21 cellular contexts compared by ENCODE assay signal in genomic region chr7:17007841-17008240, GRCh38.
"Had no signal": no experiment of that assay in that cellular context is flagged by ENCODE, and none has a peak within 500 bp of the region (broad histone marks: within the 10 kb centered on the region; RNA-seq: fewer than 3 reads in every experiment).

No MANE protein-coding gene starts in this region.

- H3K4me3 ChIP-seq: adrenal gland, gastroesophageal sphincter, heart left ventricle, left ventricle myocardium inferior, transverse colon, uterus had no signal

- DNase-seq: activated CD4-positive, alpha-beta T cell treated with anti-CD3 and anti-CD28 coated beads for 36 hours; activated CD4-positive, alpha-beta T cell treated with anti-CD3 and anti-CD28 coated beads, Interleukin-2, amount 50 U/mL, for 48 hours; activated gamma-delta T cell treated with Interleukin-2 at 50 U/mL for 16 hours; activated T-cell treated with anti-CD3 and anti-CD28 coated beads for 4 hours; adrenal gland; caudate nucleus; endodermal cell; heart left ventricle; left ventricle myocardium inferior; occipital lobe; stimulated activated CD4-positive, alpha-beta T cell treated with anti-CD3 and anti-CD28 coated beads, Interleukin-2, amount 100 ng/mL, for 48 hours; T-helper 2 cell; transverse colon; uterus; WERI-Rb-1 had no signal

- FAIRE-seq: colon had no signal

- H3K36me3 ChIP-seq: adrenal gland, gastroesophageal sphincter, heart left ventricle, left ventricle myocardium inferior, transverse colon, uterus, WERI-Rb-1 had no signal

- ATAC-seq: activated CD4-positive, alpha-beta T cell treated with anti-CD3 and anti-CD28 coated beads for 36 hours; activated naive CD4-positive, alpha-beta T cell treated with anti-CD3 and anti-CD28 coated beads, Interleukin-2, amount 50 U/mL, for 72 hours; gastroesophageal sphincter; heart left ventricle had no signal

- H3K9me3 ChIP-seq: adrenal gland, gastroesophageal sphincter, transverse colon, uterus had no signal

- H3K27me3 Mint-ChIP-seq: stimulated activated naive CD8-positive, alpha-beta T cell treated with anti-CD3 and anti-CD28 coated beads, Interleukin-15, Interleukin-2, amounts not matched to agents 100 ng/mL and 50 ng/mL, for 24 hours had no signal

- H3K27me3 ChIP-seq: adrenal gland, gastroesophageal sphincter, heart left ventricle, transverse colon, uterus had no signal

- H3K4me1 ChIP-seq: adrenal gland, gastroesophageal sphincter, uterus had no signal

- H3K4me3 Mint-ChIP-seq: activated CD4-positive, alpha-beta T cell treated with anti-CD3 and anti-CD28 coated beads for 36 hours; activated T-helper 1 cell treated with anti-CD3 and anti-CD28 coated beads, Interleukin-12 subunit alpha, Interleukin-12 subunit beta, Interleukin-2, Interleukin-4 antibody, amounts not matched to agents 30 ng/mL and 10 ng/mL and 1 ng/mL, durations not matched to agents 14 hours and 24 hours and 36 hours; endodermal cell; stimulated activated naive CD8-positive, alpha-beta T cell treated with anti-CD3 and anti-CD28 coated beads, Interleukin-15, Interleukin-2, amounts not matched to agents 100 ng/mL and 50 ng/mL, for 24 hours had no signal

- H3K27ac Mint-ChIP-seq: activated CD4-positive, alpha-beta T cell treated with anti-CD3 and anti-CD28 coated beads for 36 hours; activated naive CD4-positive, alpha-beta T cell treated with anti-CD3 and anti-CD28 coated beads, Interleukin-2, amount 50 U/mL, for 72 hours; activated T-helper 1 cell treated with anti-CD3 and anti-CD28 coated beads, Interleukin-12 subunit alpha, Interleukin-12 subunit beta, Interleukin-2, Interleukin-4 antibody, amounts not matched to agents 30 ng/mL and 10 ng/mL and 1 ng/mL, durations not matched to agents 14 hours and 24 hours and 36 hours; endodermal cell; progenitor cell of endocrine pancreas; stimulated activated naive CD8-positive, alpha-beta T cell treated with anti-CD3 and anti-CD28 coated beads, Interleukin-15, Interleukin-2, amounts not matched to agents 100 ng/mL and 50 ng/mL, for 24 hours had no signal

- H3K27ac ChIP-seq: adrenal gland, gastroesophageal sphincter, left ventricle myocardium inferior, transverse colon, uterus, WERI-Rb-1 had no signal
